18 cellular contexts compared by ENCODE assay signal in genomic region chr10:31095677-31096076, GRCh38.
DNase-seq lines count a peak whose midpoint lies in the region; ATAC-seq lines count a peak whose summit lies in the region.
"Had no signal": no experiment of that assay in that cellular context is flagged by ENCODE, and none has a peak within 500 bp of the region (broad histone marks: within the 10 kb centered on the region; RNA-seq: fewer than 3 reads in every experiment).

No MANE protein-coding gene starts in this region.

- ATAC-seq in activated CD4-positive, alpha-beta T cell treated with anti-CD3 and anti-CD28 coated beads for 36 hours: peak; percentile 57
- ATAC-seq in HG03045 (IDR thresholded peaks at IDR 0.05; ENCODE audit: unreplicated experiment) (no peak), GM18519 (IDR thresholded peaks at IDR 0.05; ENCODE audit: low FRiP score, unreplicated experiment) (no peak)
- ATAC-seq: PC-3 had no signal

- H3K4me3 Mint-ChIP-seq in activated CD4-positive, alpha-beta T cell treated with anti-CD3 and anti-CD28 coated beads for 36 hours: no peak overlapping the region
- H3K4me3 Mint-ChIP-seq in activated naive CD4-positive, alpha-beta T cell treated with anti-CD3 and anti-CD28 coated beads, Interleukin-2, amount 50 U/mL, for 24 hours: no peak overlapping the region
- H3K4me3 Mint-ChIP-seq in activated naive CD4-positive, alpha-beta T cell treated with anti-CD3 and anti-CD28 coated beads, Interleukin-2, amount 10 ng/mL, durations not matched to agents 7 days and 5 days: no peak overlapping the region
- H3K4me3 Mint-ChIP-seq in activated naive CD8-positive, alpha-beta T cell: no peak overlapping the region
- H3K4me3 Mint-ChIP-seq: CD14-positive monocyte, H9 had no signal

- DNase-seq in activated CD4-positive, alpha-beta T cell treated with anti-CD3 and anti-CD28 coated beads for 36 hours: peak; percentile 24
- DNase-seq in activated CD4-positive, alpha-beta T cell treated with anti-CD3 and anti-CD28 coated beads, Interleukin-2, amount 50 U/mL, for 48 hours: no peak
- DNase-seq in activated naive CD4-positive, alpha-beta T cell treated with anti-CD3 and anti-CD28 coated beads, Interleukin-2, amount 10 ng/mL, durations not matched to agents 7 days and 5 days: no peak
- no peak for DNase-seq in germinal center (ENCODE audit: low spot score)
- DNase-seq: 8988T, DMS79 treated with DMSO at 0.1 percent for 48 hours, H9, Karpas-422, NCI-H1417 treated with DMSO at 0.1 percent for 48 hours, NCI-H187 treated with DMSO at 0.1 percent for 48 hours, NCI-H2227 treated with DMSO at 0.1 percent for 48 hours, NCI-H510A treated with DMSO at 0.1 percent for 48 hours, PC-3 had no signal

- CTCF ChIA-PET in activated CD4-positive, alpha-beta T cell treated with anti-CD3 and anti-CD28 coated beads for 36 hours (lab: Charles Lee): interaction anchor here (1.4 to 4.0 kb wide), 2 partner anchors 12 to 17 kb away, joined by 3 to 27 read pairs; no protein-coding TSS in a partner anchor
- CTCF ChIA-PET in activated naive CD4-positive, alpha-beta T cell treated with anti-CD3 and anti-CD28 coated beads, Interleukin-2, amount 10 ng/mL, durations not matched to agents 7 days and 5 days (lab: Charles Lee): no interaction called here

- peaks cover 26% of the 10 kb centered on the region for H3K4me1 Mint-ChIP-seq in activated CD4-positive, alpha-beta T cell treated with anti-CD3 and anti-CD28 coated beads for 36 hours
- peaks cover 28% of the 10 kb centered on the region for H3K4me1 Mint-ChIP-seq in activated naive CD4-positive, alpha-beta T cell treated with anti-CD3 and anti-CD28 coated beads, Interleukin-2, amount 50 U/mL, for 24 hours
- H3K4me1 Mint-ChIP-seq in activated naive CD4-positive, alpha-beta T cell treated with anti-CD3 and anti-CD28 coated beads, Interleukin-2, amount 10 ng/mL, durations not matched to agents 7 days and 5 days: peaks cover 5% of the 10 kb centered on the region
- peaks cover 27% of the 10 kb centered on the region for H3K4me1 Mint-ChIP-seq in activated naive CD8-positive, alpha-beta T cell (ENCODE audit: low read depth)
- H3K4me1 Mint-ChIP-seq: CD14-positive monocyte had no signal

- POLR2A ChIA-PET in activated CD4-positive, alpha-beta T cell treated with anti-CD3 and anti-CD28 coated beads for 36 hours (lab: Charles Lee): no interaction called here

- H3K27ac Mint-ChIP-seq in activated CD4-positive, alpha-beta T cell treated with anti-CD3 and anti-CD28 coated beads for 36 hours: peak overlapping the region; percentile 79
- peak overlapping the region; percentile 66 for H3K27ac Mint-ChIP-seq in activated naive CD4-positive, alpha-beta T cell treated with anti-CD3 and anti-CD28 coated beads, Interleukin-2, amount 50 U/mL, for 24 hours
- H3K27ac Mint-ChIP-seq in activated naive CD4-positive, alpha-beta T cell treated with anti-CD3 and anti-CD28 coated beads, Interleukin-2, amount 10 ng/mL, durations not matched to agents 7 days and 5 days: no peak overlapping the region
- H3K27ac Mint-ChIP-seq in activated naive CD8-positive, alpha-beta T cell: peak overlapping the region; percentile 86
- H3K27ac Mint-ChIP-seq: CD14-positive monocyte, H9 had no signal

- no peaks in the 10 kb centered on the region for H3K36me3 Mint-ChIP-seq in activated CD4-positive, alpha-beta T cell treated with anti-CD3 and anti-CD28 coated beads for 36 hours (ENCODE audit: low read depth)
- H3K36me3 Mint-ChIP-seq in activated naive CD4-positive, alpha-beta T cell treated with anti-CD3 and anti-CD28 coated beads, Interleukin-2, amount 50 U/mL, for 24 hours: no peaks in the 10 kb centered on the region
- no peaks in the 10 kb centered on the region for H3K36me3 Mint-ChIP-seq in activated naive CD4-positive, alpha-beta T cell treated with anti-CD3 and anti-CD28 coated beads, Interleukin-2, amount 10 ng/mL, durations not matched to agents 7 days and 5 days
- no peaks in the 10 kb centered on the region for H3K36me3 Mint-ChIP-seq in activated naive CD8-positive, alpha-beta T cell
- H3K36me3 Mint-ChIP-seq: CD14-positive monocyte had no signal

- no peaks in the 10 kb centered on the region for H3K27me3 Mint-ChIP-seq in activated CD4-positive, alpha-beta T cell treated with anti-CD3 and anti-CD28 coated beads for 36 hours
- no peaks in the 10 kb centered on the region for H3K27me3 Mint-ChIP-seq in activated naive CD4-positive, alpha-beta T cell treated with anti-CD3 and anti-CD28 coated beads, Interleukin-2, amount 50 U/mL, for 24 hours
- no peaks in the 10 kb centered on the region for H3K27me3 Mint-ChIP-seq in activated naive CD4-positive, alpha-beta T cell treated with anti-CD3 and anti-CD28 coated beads, Interleukin-2, amount 10 ng/mL, durations not matched to agents 7 days and 5 days
- no peaks in the 10 kb centered on the region for H3K27me3 Mint-ChIP-seq in activated naive CD8-positive, alpha-beta T cell

- intact Hi-C loops in activated CD4-positive, alpha-beta T cell treated with anti-CD3 and anti-CD28 coated beads for 36 hours (cut with DNase I, micrococcal nuclease): no loop called here

- H3K9me3 Mint-ChIP-seq in activated CD4-positive, alpha-beta T cell treated with anti-CD3 and anti-CD28 coated beads for 36 hours (ENCODE audit: low read depth): no peaks in the 10 kb centered on the region
- H3K9me3 Mint-ChIP-seq in activated naive CD4-positive, alpha-beta T cell treated with anti-CD3 and anti-CD28 coated beads, Interleukin-2, amount 50 U/mL, for 24 hours: no peaks in the 10 kb centered on the region
- no peaks in the 10 kb centered on the region for H3K9me3 Mint-ChIP-seq in activated naive CD4-positive, alpha-beta T cell treated with anti-CD3 and anti-CD28 coated beads, Interleukin-2, amount 10 ng/mL, durations not matched to agents 7 days and 5 days
- no peaks in the 10 kb centered on the region for H3K9me3 Mint-ChIP-seq in activated naive CD8-positive, alpha-beta T cell (ENCODE audit: low read depth)
- H3K9me3 Mint-ChIP-seq: H9 had no signal
